ENCODE assay signal across 1 cellular context in genomic region chr12:77101-77719, GRCh38. TPM values are rescaled to one million over a fixed set of nuclear protein-coding genes. Genes with fewer than 3 reads are reported as not detected.
"Had no signal": no experiment of that assay in that cellular context is flagged by ENCODE, and none has a peak within 500 bp of the region (broad histone marks: within the 10 kb centered on the region; RNA-seq: fewer than 3 reads in every experiment).

No MANE protein-coding gene starts in this region.

RNA-seq across cellular contexts. Expression of gene IQSEC3, which starts 10.6 kb away (rescaled TPM):
- total RNA-seq: M059J had no signal
